20 cellular contexts compared by ENCODE assay signal in the genomic region with DNA sequence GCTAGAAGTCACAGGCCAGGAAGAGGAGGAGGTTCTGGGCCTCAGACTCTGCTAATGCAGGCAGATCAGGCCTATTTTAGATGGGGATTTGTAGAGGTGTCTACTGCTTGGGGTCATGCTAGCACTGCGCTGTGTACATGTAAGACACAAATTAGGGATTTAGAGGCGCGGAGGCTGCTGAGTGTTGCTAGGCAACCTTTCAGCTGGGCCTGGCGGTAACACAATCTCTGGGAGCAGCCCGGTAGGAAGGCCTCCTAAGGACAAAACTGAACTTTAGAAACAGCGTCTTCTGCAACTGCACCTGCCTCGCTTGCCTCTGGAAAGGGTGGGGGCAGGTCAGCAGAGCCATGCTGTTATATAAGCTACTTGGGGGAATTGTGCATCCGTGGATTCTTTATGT.
DNase-seq lines count a peak whose midpoint lies in the region; ATAC-seq and TF ChIP-seq lines count a peak whose summit lies in the region.
"Had no signal": no experiment of that assay in that cellular context is flagged by ENCODE, and none has a peak within 500 bp of the region (broad histone marks: within the 10 kb centered on the region; RNA-seq: fewer than 3 reads in every experiment).

No MANE protein-coding gene starts in this region.

- 95% methylated on average over 8 of the region's 8 CpGs for WGBS in prostate gland

- no peak overlapping the region for H3K27ac ChIP-seq in prostate gland
- H3K27ac ChIP-seq: brain microvascular endothelial cell, colonic mucosa, neutrophil, SJSA1 had no signal

- TF ChIP-seq POLR2A in prostate gland (IDR thresholded peaks at IDR 0.05), result no peak

- no peak for TF ChIP-seq CTCF in brain (conservative IDR thresholded peaks at IDR 0.05)
- TF ChIP-seq CTCF in prostate gland (IDR thresholded peaks at IDR 0.05), result no peak

- H3K4me3 ChIP-seq in prostate gland, result no peak overlapping the region
- H3K4me3 ChIP-seq: colonic mucosa, SJSA1 had no signal

- no peaks in the 10 kb centered on the region for H3K9me3 ChIP-seq in prostate gland
- H3K9me3 ChIP-seq: colonic mucosa, neutrophil, SJSA1 had no signal

- H3K4me1 ChIP-seq in prostate gland (replicated peaks), result no peaks in the 10 kb centered on the region
- H3K4me1 ChIP-seq: colonic mucosa had no signal

- H3K4me1 Mint-ChIP-seq in brain, result peaks cover 45% of the 10 kb centered on the region
- H3K4me1 Mint-ChIP-seq: stimulated activated effector memory CD8-positive, alpha-beta T cell treated with anti-CD3 and anti-CD28 coated beads, Interleukin-12 subunit alpha, Interleukin-12 subunit beta, amount 100 ng/mL, for 72 hours had no signal

- no peaks in the 10 kb centered on the region for H3K36me3 Mint-ChIP-seq in brain
- H3K36me3 Mint-ChIP-seq: stimulated activated effector memory CD8-positive, alpha-beta T cell treated with anti-CD3 and anti-CD28 coated beads, Interleukin-12 subunit alpha, Interleukin-12 subunit beta, amount 100 ng/mL, for 72 hours had no signal

- no peaks in the 10 kb centered on the region for H3K36me3 ChIP-seq in prostate gland
- H3K36me3 ChIP-seq: brain microvascular endothelial cell, colonic mucosa, neutrophil, SJSA1 had no signal

- no peaks in the 10 kb centered on the region for H3K27me3 Mint-ChIP-seq in brain

- DNase-seq in Ammon's horn (ENCODE audit: low spot score) (peak; percentile 75), NCI-H187 treated with DMSO at 0.1 percent for 48 hours (lab: John Stamatoyannopoulos, UW) (peak; percentile 3), prostate gland (ENCODE audit: low spot score) (peak; percentile 1), NCI-H1105 treated with DMSO at 0.1 percent for 48 hours (lab: John Stamatoyannopoulos, UW) (no peak)
- DNase-seq: ACHN; activated CD4-positive, alpha-beta T cell treated with anti-CD3 and anti-CD28 coated beads for 48 hours; activated effector memory CD4-positive, alpha-beta T cell treated with anti-CD3 and anti-CD28 coated beads, Interleukin-2, amount 50 U/mL, for 16 hours; brain microvascular endothelial cell; GF-D8; left cardiac atrium; NCI-H2081 treated with DMSO at 0.1 percent for 48 hours; NCI-H774 had no signal

- no peak for ATAC-seq in HG02678 (IDR thresholded peaks at IDR 0.05; ENCODE audit: unreplicated experiment)
- ATAC-seq in HG03280 (IDR thresholded peaks at IDR 0.05; ENCODE audit: unreplicated experiment), result no peak
- ATAC-seq in HG02884 (IDR thresholded peaks at IDR 0.05; ENCODE audit: unreplicated experiment), result no peak
- ATAC-seq: left cardiac atrium; stimulated activated effector memory CD8-positive, alpha-beta T cell treated with anti-CD3 and anti-CD28 coated beads, Interleukin-12 subunit alpha, Interleukin-12 subunit beta, amount 100 ng/mL, for 72 hours had no signal

- H3K9me3 Mint-ChIP-seq in brain, result peaks cover 0 to 4% (median 0%) of the 10 kb centered on the region in 5 experiments
- H3K9me3 Mint-ChIP-seq: stimulated activated effector memory CD8-positive, alpha-beta T cell treated with anti-CD3 and anti-CD28 coated beads, Interleukin-12 subunit alpha, Interleukin-12 subunit beta, amount 100 ng/mL, for 72 hours had no signal

- H3K4me3 Mint-ChIP-seq in brain, result peak overlapping the region in 2 of 5 experiments; percentile 30 to 58
- H3K4me3 Mint-ChIP-seq: stimulated activated effector memory CD8-positive, alpha-beta T cell treated with anti-CD3 and anti-CD28 coated beads, Interleukin-12 subunit alpha, Interleukin-12 subunit beta, amount 100 ng/mL, for 72 hours had no signal

- peak overlapping the region; percentile 3 to 90 (median 52) for H3K27ac Mint-ChIP-seq in brain
- H3K27ac Mint-ChIP-seq: stimulated activated effector memory CD8-positive, alpha-beta T cell treated with anti-CD3 and anti-CD28 coated beads, Interleukin-12 subunit alpha, Interleukin-12 subunit beta, amount 100 ng/mL, for 72 hours had no signal

- intact Hi-C loops in prostate gland (cut with DNase I), result no loop called here

- H3K27me3 ChIP-seq in prostate gland (replicated peaks; ENCODE audit: insufficient read depth), result no peaks in the 10 kb centered on the region
- H3K27me3 ChIP-seq: brain microvascular endothelial cell, colonic mucosa, neutrophil, SJSA1 had no signal
